Comparison of ENCODE assay signal across 2 cellular contexts in genomic region chr17:79783891-79784290, GRCh38.
TF ChIP-seq lines count a peak whose summit lies in the region.

No MANE protein-coding gene starts in this region.

TF ChIP-seq in H1, 55 proteins besides CTCF, POLR2A, EP300 and RAD21:
- TF ChIP-seq SUZ12 (IDR thresholded peaks at IDR 0.05; ENCODE audit: low read length): no peak
- TF ChIP-seq POLR2AphosphoS5 (IDR thresholded peaks at IDR 0.05; ENCODE audit: low read depth, low read length): 0 out of 2 replicates have a peak, but pooled peaks have one; percentile 3

TF ChIP-seq in HepG2, 621 proteins besides CTCF, POLR2A, EP300 and RAD21:
- TF ChIP-seq ZNF687 (CRISPR knock-in tag; IDR thresholded peaks at IDR 0.05): 0 out of 2 replicates have a peak, but pooled peaks have one; percentile 20
- no peak for TF ChIP-seq BRF2 (CRISPR knock-in tag; IDR thresholded peaks at IDR 0.05)
